ENCODE assay signal across 9 cellular contexts in genomic region chr5:108642170-108642906, GRCh38.
A peak's percentile ranks its signal among the peaks of the same experiment; 100 is the strongest.
DNase-seq lines count a peak whose midpoint lies in the region; ATAC-seq and TF ChIP-seq lines count a peak whose summit lies in the region.
"Had no signal": no experiment of that assay in that cellular context is flagged by ENCODE, and none has a peak within 500 bp of the region (broad histone marks: within the 10 kb centered on the region; RNA-seq: fewer than 3 reads in every experiment).

No MANE protein-coding gene starts in this region.

- H3K4me3 ChIP-seq in CD4-positive, CD25-positive, alpha-beta regulatory T cell (ENCODE audit: low read depth, low read length), result no peak overlapping the region
- H3K4me3 ChIP-seq in choroid plexus epithelial cell (ENCODE audit: low read depth, low read length), result peak overlapping the region; percentile 3
- H3K4me3 ChIP-seq in right lobe of liver, result no peak overlapping the region

- peaks cover 0 to 2% (median under 1%) of the 10 kb centered on the region in 4 donors for H3K4me1 Mint-ChIP-seq in CD4-positive, CD25-positive, alpha-beta regulatory T cell

- no peak overlapping the region for H3K27ac ChIP-seq in CD4-positive, CD25-positive, alpha-beta regulatory T cell (ENCODE audit: insufficient read depth, low read length, poor library complexity, severe bottlenecking)
- no peak overlapping the region for H3K27ac ChIP-seq in right lobe of liver

- no peaks in the 10 kb centered on the region for H3K36me3 Mint-ChIP-seq in CD4-positive, CD25-positive, alpha-beta regulatory T cell
- H3K36me3 Mint-ChIP-seq: activated naive CD8-positive, alpha-beta T cell had no signal

- no peaks in the 10 kb centered on the region for H3K4me1 ChIP-seq in CD4-positive, CD25-positive, alpha-beta regulatory T cell (ENCODE audit: control insufficient read depth, insufficient read depth, low read length, poor library complexity, severe bottlenecking)
- no peaks in the 10 kb centered on the region for H3K4me1 ChIP-seq in right lobe of liver

- H3K9me3 ChIP-seq in CD4-positive, CD25-positive, alpha-beta regulatory T cell (ENCODE audit: control insufficient read depth in 2 of 2, low read length in 2 of 2), result no peaks in the 10 kb centered on the region
- no peaks in the 10 kb centered on the region for H3K9me3 ChIP-seq in right lobe of liver

- WGBS in right lobe of liver (ENCODE audit: insufficient coverage, low coverage, low lambda C conversion rate, missing lambda C conversion rate), result 1% methylated on average over 4 of the region's 4 CpGs

- no peaks in the 10 kb centered on the region for H3K36me3 ChIP-seq in CD4-positive, CD25-positive, alpha-beta regulatory T cell (ENCODE audit: control insufficient read depth, insufficient read depth, low read length)
- H3K36me3 ChIP-seq in right lobe of liver, result no peaks in the 10 kb centered on the region

- intact Hi-C loops in right lobe of liver (cut with DNase I), result no loop called here

- H3K9me3 Mint-ChIP-seq in CD4-positive, CD25-positive, alpha-beta regulatory T cell, result peaks cover 0 to 6% (median 0%) of the 10 kb centered on the region in 7 donors

- H3K27me3 ChIP-seq in CD4-positive, CD25-positive, alpha-beta regulatory T cell (ENCODE audit: control insufficient read depth, insufficient read depth, low read length), result peaks cover 2% of the 10 kb centered on the region
- no peaks in the 10 kb centered on the region for H3K27me3 ChIP-seq in right lobe of liver

- H3K27ac Mint-ChIP-seq in CD4-positive, CD25-positive, alpha-beta regulatory T cell, result peak overlapping the region in 1 of 3 donors; percentile 69
- H3K27ac Mint-ChIP-seq: activated naive CD8-positive, alpha-beta T cell had no signal

- DNase-seq in CD4-positive, CD25-positive, alpha-beta regulatory T cell, result peak; percentile 6 to 59 (median 25)
- DNase-seq in GM19238 (ENCODE audit: insufficient read length, low spot score) (peak; percentile 48), NCI-H446 (lab: John Stamatoyannopoulos, UW) (peak; percentile 48 to 82), choroid plexus epithelial cell (ENCODE audit: low read depth) (peak; percentile 81), right lobe of liver (peak; percentile 37 to 67 (median 55))
- DNase-seq in activated CD4-positive, CD25-positive, alpha-beta regulatory T cell treated with anti-CD3 and anti-CD28 coated beads, Interleukin-2, amount 50 U/mL, for 72 hours, result peak; percentile 34
- peak; percentile 5 to 22 (median 11) for DNase-seq in stimulated activated CD4-positive, alpha-beta T cell treated with anti-CD3 and anti-CD28 coated beads, TNF-alpha, amount 100 ng/mL, for 4 hours (ENCODE audit: low read depth in 3 of 3)

- no peak for TF ChIP-seq POLR2A in right lobe of liver (IDR thresholded peaks at IDR 0.05)

- H3K4me3 Mint-ChIP-seq in CD4-positive, CD25-positive, alpha-beta regulatory T cell, result no peak overlapping the region
- H3K4me3 Mint-ChIP-seq: activated naive CD8-positive, alpha-beta T cell had no signal

- peak; percentile 98 for TF ChIP-seq CTCF in choroid plexus epithelial cell (conservative IDR thresholded peaks at IDR 0.05; ENCODE audit: low read depth, low read length)
- peak; percentile 79 to 91 (median 86) for TF ChIP-seq CTCF in right lobe of liver (IDR thresholded peaks at IDR 0.05)

- peak in 1 of 2 donors; percentile 62 for ATAC-seq in CD4-positive, CD25-positive, alpha-beta regulatory T cell (ENCODE audit: low read depth in 2 of 2)
- peak; percentile 98 for ATAC-seq in HG03175 (IDR thresholded peaks at IDR 0.05; ENCODE audit: unreplicated experiment)
- ATAC-seq in right lobe of liver, result peak; percentile 98 to 100 (median 98)

- peaks cover 7% of the 10 kb centered on the region for H3K27me3 Mint-ChIP-seq in CD4-positive, CD25-positive, alpha-beta regulatory T cell

Comparison
In these comparisons a context has a peak if more than half of its experiments do, and no peak if none do; other contexts are left out.
1. DNase-seq: peak in every context shown above with its lines; median percentile 81 in choroid plexus epithelial cell; 65 in NCI-H446; 55 in right lobe of liver; 48 in GM19238; 34 in activated CD4-positive, CD25-positive, alpha-beta regulatory T cell treated with anti-CD3 and anti-CD28 coated beads, Interleukin-2, amount 50 U/mL, for 72 hours; 25 in CD4-positive, CD25-positive, alpha-beta regulatory T cell; 11 in stimulated activated CD4-positive, alpha-beta T cell treated with anti-CD3 and anti-CD28 coated beads, TNF-alpha, amount 100 ng/mL, for 4 hours.